16 cellular contexts compared by ENCODE assay signal in the genomic region with DNA sequence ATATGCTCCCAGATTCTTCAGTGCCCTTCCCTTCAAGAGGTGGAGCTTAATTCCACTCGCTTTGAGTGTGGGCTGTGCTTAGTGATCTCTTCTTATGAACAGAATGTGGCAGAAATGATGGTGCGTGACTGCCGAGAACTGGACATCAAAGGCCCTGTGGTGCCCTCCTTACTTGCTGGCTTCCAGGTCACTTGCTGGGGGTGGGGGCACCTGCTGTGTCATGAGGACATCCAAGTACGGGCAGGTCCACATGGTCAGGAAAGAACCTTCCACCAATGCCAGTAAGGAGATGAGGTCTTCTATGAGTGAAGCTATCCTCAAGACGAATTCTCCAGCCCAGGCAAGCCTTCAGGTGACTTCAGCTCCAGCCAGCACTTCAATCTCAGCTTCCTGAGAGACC.
DNase-seq lines count a peak whose midpoint lies in the region; ATAC-seq, FAIRE-seq and TF ChIP-seq lines count a peak whose summit lies in the region.
"Had no signal": no experiment of that assay in that cellular context is flagged by ENCODE, and none has a peak within 500 bp of the region (broad histone marks: within the 10 kb centered on the region; RNA-seq: fewer than 3 reads in every experiment).

No MANE protein-coding gene starts in this region.

- BruUV-seq in HepG2 (replicated peaks; lab: Mats Ljungman, UMichigan) (no TSS peak), OCI-LY7 (replicated peaks; lab: Mats Ljungman, UMichigan) (no TSS peak)

- H3K9me3 Mint-ChIP-seq in chondrocyte (ENCODE audit: low read depth): peaks cover 34% of the 10 kb centered on the region

- POLR2A ChIA-PET in HepG2 (lab: Yijun Ruan, JAX): no interaction called here
- POLR2A ChIA-PET in OCI-LY7 (lab: Charles Lee): interaction anchor here (0.6 kb wide), 1 partner anchor 242 kb away, joined by 3 read pairs; no protein-coding TSS in a partner anchor

- TF ChIP-seq RAD21 in HepG2 (CRISPR knock-in tag; IDR thresholded peaks at IDR 0.05): no peak

- H3K27ac Mint-ChIP-seq in chondrocyte (ENCODE audit: unreplicated experiment): no peak overlapping the region
- H3K27ac Mint-ChIP-seq: CD4-positive, alpha-beta memory T cell had no signal

- H3K36me3 ChIP-seq in right lobe of liver (no peaks in the 10 kb centered on the region), HepG2 (replicated peaks in 1 of 2; ENCODE audit: control insufficient read depth in 1 of 2, insufficient read depth in 2 of 2, low read length in 2 of 2) (no peaks in the 10 kb centered on the region), sigmoid colon (no peaks in the 10 kb centered on the region), OCI-LY7 (ENCODE audit: insufficient read depth, low read length) (no peaks in the 10 kb centered on the region), H7 (replicated peaks; ENCODE audit: control insufficient read depth, insufficient read depth, low read length) (no peaks in the 10 kb centered on the region)
- H3K36me3 ChIP-seq: BE2C, HAP-1 had no signal

- H3K27me3 ChIP-seq in right lobe of liver (no peaks in the 10 kb centered on the region), HepG2 (ENCODE audit: control insufficient read depth in 1 of 2, insufficient read depth in 2 of 2, low read length in 2 of 2) (peaks cover 5 to 29% of the 10 kb centered on the region in 2 experiments; a peak in 4 of 5 replicates), sigmoid colon (no peaks in the 10 kb centered on the region), H7 (ENCODE audit: control insufficient read depth, insufficient read depth, low read length) (no peaks in the 10 kb centered on the region)

- intact Hi-C loops in right lobe of liver (cut with DNase I) (no loop called here), HepG2 (cut with micrococcal nuclease; ENCODE audit: unreplicated experiment) (no loop called here), sigmoid colon (cut with DNase I) (no loop called here), OCI-LY7 (cut with micrococcal nuclease; ENCODE audit: unreplicated experiment) (no loop called here)

- H3K9me3 ChIP-seq in right lobe of liver: peaks cover 0 to 9% (median 2%) of the 10 kb centered on the region in 4 donors
- H3K9me3 ChIP-seq in HepG2 (ENCODE audit: low read length): peaks cover 4% of the 10 kb centered on the region; the same call in 1 of the 2 replicates
- peaks cover 0 to 10% (median 6%) of the 10 kb centered on the region in 4 donors for H3K9me3 ChIP-seq in sigmoid colon
- H3K9me3 ChIP-seq in OCI-LY7 (ENCODE audit: low read length): 0 out of 2 replicates have a peak, but pooled peaks cover 4% of the 10 kb centered on the region

- H4K20me1 ChIP-seq in HepG2 (ENCODE audit: insufficient read depth, low read length) (no peaks in the 10 kb centered on the region), OCI-LY7 (ENCODE audit: insufficient read depth, low read length) (no peaks in the 10 kb centered on the region)

- no peak overlapping the region for H3K4me3 Mint-ChIP-seq in chondrocyte (ENCODE audit: unreplicated experiment)
- H3K4me3 Mint-ChIP-seq: CD4-positive, alpha-beta memory T cell had no signal

- H3K4me3 ChIP-seq in right lobe of liver: no peak overlapping the region
- no peak overlapping the region for H3K4me3 ChIP-seq in HepG2 (replicated peaks in 1 of 3; ENCODE audit: insufficient read depth in 1 of 3, low read depth in 2 of 3, low read length in 3 of 3)
- H3K4me3 ChIP-seq in sigmoid colon: no peak overlapping the region
- H3K4me3 ChIP-seq in OCI-LY7 (ENCODE audit: low read depth, low read length, poor library complexity, severe bottlenecking): no peak overlapping the region
- H3K4me3 ChIP-seq in H7 (ENCODE audit: insufficient read depth, low read depth, low read length): no peak overlapping the region
- H3K4me3 ChIP-seq: A549, GM12878, HAP-1 had no signal

- H3K9me2 ChIP-seq in OCI-LY7 (ENCODE audit: insufficient read depth, low read length): no peaks in the 10 kb centered on the region

- H3K4me1 Mint-ChIP-seq in chondrocyte (ENCODE audit: low read depth): no peaks in the 10 kb centered on the region

- in situ Hi-C loops in HepG2 (cut with HindIII; ENCODE audit: extremely low pct_ligation_motif_present, low pct_unique_long_range_greater_than_20kb): no loop called here

- no peak overlapping the region for H3K9ac ChIP-seq in HepG2 (ENCODE audit: insufficient read depth, low read depth, low read length)

- no peaks in the 10 kb centered on the region for H3K4me1 ChIP-seq in right lobe of liver
- H3K4me1 ChIP-seq in HepG2 (ENCODE audit: insufficient read depth, low read length): no peaks in the 10 kb centered on the region
- H3K4me1 ChIP-seq in sigmoid colon: no peaks in the 10 kb centered on the region
- no peaks in the 10 kb centered on the region for H3K4me1 ChIP-seq in OCI-LY7 (ENCODE audit: insufficient read depth, low read length, poor library complexity, severe bottlenecking)
- H3K4me1 ChIP-seq: A549, BE2C, HAP-1 had no signal

- peaks cover 12% of the 10 kb centered on the region for H3K36me3 Mint-ChIP-seq in chondrocyte (ENCODE audit: low read depth)

- no peak for ATAC-seq in right lobe of liver
- ATAC-seq in HepG2: no peak
- ATAC-seq: A549, GM12878 had no signal

- TF ChIP-seq POLR2A in right lobe of liver (IDR thresholded peaks at IDR 0.05): no peak
- no peak for TF ChIP-seq POLR2A in HepG2 (IDR thresholded peaks at IDR 0.05; ENCODE audit: insufficient read depth in 1 of 2, low read depth in 2 of 2, low read length in 2 of 2)
- TF ChIP-seq POLR2A in sigmoid colon (IDR thresholded peaks at IDR 0.05): no peak

- DNase-seq in right lobe of liver (peak; percentile 3 to 39 (median 23)), HepG2 (ENCODE audit: low spot score) (no peak), chondrocyte (ENCODE audit: low spot score) (peak; percentile 28), sigmoid colon (peak; percentile 32), OCI-LY7 (ENCODE audit: low spot score) (no peak), NCI-H774 (lab: John Stamatoyannopoulos, UW) (no peak), H7 (no peak)
- DNase-seq: BE2C, DMS79, GOT3 had no signal

- no peak overlapping the region for H3K27ac ChIP-seq in right lobe of liver
- H3K27ac ChIP-seq in HepG2 (ENCODE audit: extremely low read length, insufficient read depth, low read length): no peak overlapping the region
- H3K27ac ChIP-seq in sigmoid colon: no peak overlapping the region
- no peak overlapping the region for H3K27ac ChIP-seq in OCI-LY7 (ENCODE audit: low read depth, low read length, poor library complexity, severe bottlenecking)
- H3K27ac ChIP-seq: A549, C4-2B had no signal

- WGBS in right lobe of liver (ENCODE audit: insufficient coverage, low coverage, low lambda C conversion rate, missing lambda C conversion rate): 61% methylated on average over 3 of the region's 5 CpGs
- WGBS in HepG2 (ENCODE audit: low lambda C conversion rate): 35% methylated on average over 5 of the region's 5 CpGs
- whole genome bisulfite sequencing in sigmoid colon, 2 donors: 79 to 81% methylated on average over 5 of the region's 5 CpGs

- H2AFZ ChIP-seq in HepG2 (ENCODE audit: low read length) (no peak overlapping the region), OCI-LY7 (ENCODE audit: low read length) (no peak overlapping the region)

- H3K27me3 Mint-ChIP-seq in chondrocyte (ENCODE audit: low read depth): peaks cover 7% of the 10 kb centered on the region

- TF ChIP-seq CTCF in right lobe of liver (IDR thresholded peaks at IDR 0.05) (no peak), HepG2 (CRISPR knock-in tag; IDR thresholded peaks at IDR 0.05) (no peak), chondrocyte (IDR thresholded peaks at IDR 0.05) (no peak), sigmoid colon (IDR thresholded peaks at IDR 0.05) (no peak), OCI-LY7 (conservative IDR thresholded peaks at IDR 0.05; ENCODE audit: low read length) (no peak)

- FAIRE-seq in HepG2 (lab: Jason Lieb, UNC): no peak
- FAIRE-seq: A549, GM12878, GM18507 had no signal

- H3K4me2 ChIP-seq in HepG2 (ENCODE audit: low read depth, low read length) (no peak overlapping the region), OCI-LY7 (ENCODE audit: low read length) (no peak overlapping the region)
- H3K4me2 ChIP-seq: A549 had no signal

- no peaks in the 10 kb centered on the region for H3K79me2 ChIP-seq in HepG2 (ENCODE audit: insufficient read depth, low read length)
- no peaks in the 10 kb centered on the region for H3K79me2 ChIP-seq in OCI-LY7 (ENCODE audit: insufficient read depth, low read depth, low read length)

- TF ChIP-seq EP300 in HepG2 (IDR thresholded peaks at IDR 0.05; ENCODE audit: low read depth in 2 of 2, low read length in 2 of 2) (no peak), HepG2 (CRISPR knock-in tag; IDR thresholded peaks at IDR 0.05; ENCODE audit: borderline replicate concordance) (no peak), sigmoid colon (IDR thresholded peaks at IDR 0.05) (no peak)

- CTCF ChIA-PET in HepG2 (lab: Yijun Ruan, JAX; ENCODE audit: low intra/inter-chr PET ratio, low total read pairs) (no interaction called here), OCI-LY7 (lab: Charles Lee; ENCODE audit: unreplicated experiment) (no interaction called here)

TF ChIP-seq in HepG2, 621 proteins besides CTCF, POLR2A, EP300 and RAD21:
- TF ChIP-seq HMG20A (CRISPR knock-in tag; IDR thresholded peaks at IDR 0.05; ENCODE audit: borderline replicate concordance) (no peak), XBP1 (CRISPR knock-in tag; IDR thresholded peaks at IDR 0.05) (no peak), ZNF615 (CRISPR knock-in tag; IDR thresholded peaks at IDR 0.05; ENCODE audit: borderline replicate concordance) (no peak)
- TF ChIP-seq, protein P1, sequence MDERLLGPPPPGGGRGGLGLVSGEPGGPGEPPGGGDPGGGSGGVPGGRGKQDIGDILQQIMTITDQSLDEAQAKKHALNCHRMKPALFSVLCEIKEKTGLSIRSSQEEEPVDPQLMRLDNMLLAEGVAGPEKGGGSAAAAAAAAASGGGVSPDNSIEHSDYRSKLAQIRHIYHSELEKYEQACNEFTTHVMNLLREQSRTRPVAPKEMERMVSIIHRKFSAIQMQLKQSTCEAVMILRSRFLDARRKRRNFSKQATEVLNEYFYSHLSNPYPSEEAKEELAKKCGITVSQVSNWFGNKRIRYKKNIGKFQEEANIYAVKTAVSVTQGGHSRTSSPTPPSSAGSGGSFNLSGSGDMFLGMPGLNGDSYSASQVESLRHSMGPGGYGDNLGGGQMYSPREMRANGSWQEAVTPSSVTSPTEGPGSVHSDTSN (CRISPR knock-in tag; IDR thresholded peaks at IDR 0.05): no peak

Comparison
In these comparisons a context has a peak if more than half of its experiments do, and no peak if none do; other contexts are left out.
1. DNase-seq: peak in right lobe of liver (3 of 3), chondrocyte (single experiment) and sigmoid colon (single experiment); none in HepG2 (single experiment), OCI-LY7 (single experiment), NCI-H774 (single experiment) and H7 (single experiment).